Comparison of ENCODE assay signal across 24 cellular contexts in the genomic region with DNA sequence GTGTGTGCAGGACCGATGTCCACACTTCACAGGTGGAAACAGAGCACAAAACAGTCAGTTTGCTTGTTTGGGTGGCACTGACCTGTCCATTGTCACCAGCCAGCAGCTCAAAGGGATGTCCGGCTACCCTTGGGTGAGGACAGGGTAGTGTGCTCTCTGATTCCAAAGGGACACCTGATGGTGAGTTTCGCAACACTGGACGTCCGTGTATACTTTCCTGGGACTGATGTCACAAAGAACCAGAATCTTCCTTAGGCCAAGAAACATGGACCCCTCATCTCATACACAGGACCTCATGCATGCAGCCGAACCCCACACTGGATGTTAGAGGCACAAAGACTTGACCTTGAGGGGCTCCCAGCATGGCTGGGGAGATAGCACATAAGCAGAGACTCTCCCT. TPM values are rescaled to one million over a fixed set of nuclear protein-coding genes. Genes with fewer than 3 reads are reported as not detected.
DNase-seq lines count a peak whose midpoint lies in the region; ATAC-seq, FAIRE-seq and TF ChIP-seq lines count a peak whose summit lies in the region.
"Had no signal": no experiment of that assay in that cellular context is flagged by ENCODE, and none has a peak within 500 bp of the region (broad histone marks: within the 10 kb centered on the region; RNA-seq: fewer than 3 reads in every experiment).

No MANE protein-coding gene starts in this region.

- no peak overlapping the region for H3K23ac ChIP-seq in IMR-90 (ENCODE audit: low read depth, low read length)

- H3K9me1 ChIP-seq in IMR-90 (ENCODE audit: insufficient read depth, low read length) = no peaks in the 10 kb centered on the region

- no peaks in the 10 kb centered on the region for H3K36me3 Mint-ChIP-seq in CD14-positive monocyte
- H3K36me3 Mint-ChIP-seq: CD4-positive, CD25-positive, alpha-beta regulatory T cell had no signal

- no peak overlapping the region for H3K4ac ChIP-seq in IMR-90 (ENCODE audit: low read depth, low read length)

- no peak overlapping the region for H3K4me2 ChIP-seq in A549
- H3K4me2 ChIP-seq in IMR-90 (ENCODE audit: low read depth, low read length) = no peak overlapping the region
- no peak overlapping the region for H3K4me2 ChIP-seq in HepG2 (ENCODE audit: low read depth, low read length)

- DNase-seq in A549 (ENCODE audit: low read depth in 1 of 2, low spot score in 1 of 2) (no peak), IMR-90 (no peak), HepG2 (ENCODE audit: low spot score) (peak; percentile 38), SW480 (ENCODE audit: low spot score) (no peak), CD14-positive monocyte (ENCODE audit: low spot score) (no peak)
- DNase-seq: ACHN; AML-193; BE2C; C1 segment of cervical spinal cord; Caco-2; CD4-positive, CD25-positive, alpha-beta regulatory T cell; CD8-positive, alpha-beta T cell; DMS153; DND-41; GM23248; H7; HCEC 1CT had no signal

- CTCF ChIA-PET in A549 (lab: Yijun Ruan, JAX) = interaction anchor here (2.2 to 3.6 kb wide), 3 partner anchors 18 to 24 kb away, joined by 6 to 28 read pairs (median 19); a partner anchor contains a TSS
- CTCF ChIA-PET in IMR-90 (lab: Yijun Ruan, JAX) = no interaction called here
- CTCF ChIA-PET in HepG2 (lab: Yijun Ruan, JAX; ENCODE audit: low intra/inter-chr PET ratio, low total read pairs) = no interaction called here

- H4K91ac ChIP-seq in IMR-90 (ENCODE audit: insufficient read depth, low read depth, low read length) = no peak overlapping the region

- 86% methylated on average over 6 of the region's 6 CpGs for WGBS in A549 (ENCODE audit: missing lambda C conversion rate)
- WGBS in IMR-90 (ENCODE audit: extremely low coverage in 2 of 2, insufficient read length in 1 of 2), 2 experiments = no CpG with 5 or more reads among the region's 6 CpGs
- 60% methylated on average over 1 of the region's 6 CpGs for WGBS in HepG2 (ENCODE audit: low lambda C conversion rate)

- peaks cover 31% of the 10 kb centered on the region for H3K4me1 Mint-ChIP-seq in CD14-positive monocyte
- H3K4me1 Mint-ChIP-seq: CD4-positive, CD25-positive, alpha-beta regulatory T cell had no signal

- no peak overlapping the region for H3K4me3 ChIP-seq in A549
- H3K4me3 ChIP-seq in IMR-90 (ENCODE audit: insufficient read depth, low read depth, low read length) = no peak overlapping the region
- H3K4me3 ChIP-seq in HepG2 (replicated peaks in 1 of 3; ENCODE audit: insufficient read depth in 1 of 3, low read depth in 2 of 3, low read length in 3 of 3) = no peak overlapping the region
- H3K4me3 ChIP-seq: GM12878, GM23248 had no signal

- H3K36me3 ChIP-seq in IMR-90 (ENCODE audit: control insufficient read depth, insufficient read depth, low read length) (no peaks in the 10 kb centered on the region), HepG2 (replicated peaks in 1 of 2; ENCODE audit: control insufficient read depth in 1 of 2, insufficient read depth in 2 of 2, low read length in 2 of 2) (no peaks in the 10 kb centered on the region)
- H3K36me3 ChIP-seq: BE2C had no signal

- TF ChIP-seq RAD21 in A549 (conservative IDR thresholded peaks at IDR 0.05 in 1 of 2, IDR thresholded peaks at IDR 0.05 in 1 of 2) = no peak
- TF ChIP-seq RAD21 in IMR-90 (IDR thresholded peaks at IDR 0.05; ENCODE audit: low read length) = no peak
- TF ChIP-seq RAD21 in HepG2 (CRISPR knock-in tag; IDR thresholded peaks at IDR 0.05) = no peak

- no peak for FAIRE-seq in A549 (lab: Jason Lieb, UNC)
- FAIRE-seq in HepG2 (lab: Jason Lieb, UNC) = peak; percentile 23
- FAIRE-seq: A204.1, G401.6, GM12878, GM19239, H1 had no signal

- BruUV-seq in IMR-90 (replicated peaks; lab: Mats Ljungman, UMichigan) (no TSS peak), HepG2 (replicated peaks; lab: Mats Ljungman, UMichigan) (no TSS peak)

- no peak overlapping the region for H4K5ac ChIP-seq in IMR-90 (ENCODE audit: low read depth, low read length)

- H2AFZ ChIP-seq in IMR-90 (replicated peaks; ENCODE audit: low read length, poor library complexity) (no peak overlapping the region), HepG2 (ENCODE audit: low read length) (no peak overlapping the region)
- H2AFZ ChIP-seq: GM23248 had no signal

- no peak overlapping the region for H2AK9ac ChIP-seq in IMR-90 (replicated peaks; ENCODE audit: low read depth, low read length, poor library complexity)

- H3K4me3 Mint-ChIP-seq in CD14-positive monocyte = no peak overlapping the region
- H3K4me3 Mint-ChIP-seq: CD4-positive, CD25-positive, alpha-beta regulatory T cell; CD8-positive, alpha-beta T cell had no signal

- TF ChIP-seq POLR2A in A549 (IDR thresholded peaks at IDR 0.05; ENCODE audit: low read length) = no peak
- no peak for TF ChIP-seq POLR2A in IMR-90 (IDR thresholded peaks at IDR 0.05; ENCODE audit: low read depth, low read length)
- no peak for TF ChIP-seq POLR2A in HepG2 (IDR thresholded peaks at IDR 0.05; ENCODE audit: insufficient read depth in 1 of 2, low read depth in 2 of 2, low read length in 2 of 2)

- no peak overlapping the region for H3K9ac ChIP-seq in IMR-90 (ENCODE audit: low read depth, low read length)
- no peak overlapping the region for H3K9ac ChIP-seq in HepG2 (ENCODE audit: insufficient read depth, low read depth, low read length)
- H3K9ac ChIP-seq: GM23248 had no signal

- no peaks in the 10 kb centered on the region for H3K9me3 Mint-ChIP-seq in CD14-positive monocyte
- H3K9me3 Mint-ChIP-seq: CD8-positive, alpha-beta T cell had no signal

- dilution Hi-C loops in IMR-90 (cut with HindIII; ENCODE audit: low sequenced_read_pairs, unreplicated experiment) = no loop called here

- POLR2A ChIA-PET in A549 (lab: Yijun Ruan, JAX) = no interaction called here
- POLR2A ChIA-PET in IMR-90 (lab: Charles Lee; ENCODE audit: unreplicated experiment) = no interaction called here
- POLR2A ChIA-PET in HepG2 (lab: Yijun Ruan, JAX) = no interaction called here

- no peak overlapping the region for H2BK5ac ChIP-seq in IMR-90 (ENCODE audit: low read depth, low read length, poor library complexity, severe bottlenecking)

- no peak overlapping the region for H3K56ac ChIP-seq in IMR-90 (ENCODE audit: extremely low read depth, insufficient read depth, low read length)

- no peak overlapping the region for H3K18ac ChIP-seq in IMR-90 (ENCODE audit: low read depth, low read length)

- H3K79me2 ChIP-seq in HepG2 (ENCODE audit: insufficient read depth, low read length) = no peaks in the 10 kb centered on the region

- no peak overlapping the region for H2BK15ac ChIP-seq in IMR-90 (ENCODE audit: low read depth, low read length)

- H4K20me1 ChIP-seq in IMR-90 (ENCODE audit: insufficient read depth, low read length) (no peaks in the 10 kb centered on the region), HepG2 (ENCODE audit: insufficient read depth, low read length) (no peaks in the 10 kb centered on the region)

- TF ChIP-seq EP300 in A549 (IDR thresholded peaks at IDR 0.05) (no peak), HepG2 (IDR thresholded peaks at IDR 0.05; ENCODE audit: low read depth in 2 of 2, low read length in 2 of 2) (no peak), HepG2 (CRISPR knock-in tag; IDR thresholded peaks at IDR 0.05; ENCODE audit: borderline replicate concordance) (no peak; the same call in 1 of the 2 replicates)

- H3K27ac Mint-ChIP-seq in CD14-positive monocyte = no peak overlapping the region
- H3K27ac Mint-ChIP-seq: CD8-positive, alpha-beta T cell had no signal

- H3K27me3 Mint-ChIP-seq in CD14-positive monocyte (ENCODE audit: low read depth in 3 of 3) = peaks cover 0 to 30% (median 16%) of the 10 kb centered on the region in 3 donors

- no peaks in the 10 kb centered on the region for H3K79me1 ChIP-seq in IMR-90 (ENCODE audit: low read depth in 1 of 2, low read length in 2 of 2)

- H2BK120ac ChIP-seq in IMR-90 (ENCODE audit: low read depth, low read length) = no peak overlapping the region

- ATAC-seq in A549 = no peak
- ATAC-seq in IMR-90 (ENCODE audit: low read depth) = no peak
- ATAC-seq in HepG2 = peak; percentile 14; the same call in 2 of the 3 replicates
- ATAC-seq in HG03025 (IDR thresholded peaks at IDR 0.05; ENCODE audit: low FRiP score, unreplicated experiment) = no peak
- ATAC-seq: CD8-positive, alpha-beta T cell; GM12878 had no signal

- H3K27me3 ChIP-seq in IMR-90 (ENCODE audit: control insufficient read depth, insufficient read depth, low read length) (peaks cover 1% of the 10 kb centered on the region; the same call in 1 of the 2 replicates), HepG2 (ENCODE audit: control insufficient read depth in 1 of 2, insufficient read depth in 2 of 2, low read length in 2 of 2) (no peaks in the 10 kb centered on the region)
- H3K27me3 ChIP-seq: BE2C had no signal

- in situ Hi-C loops in IMR-90 (cut with MboI; ENCODE audit: low sequenced_read_pairs) (no loop called here), HepG2 (cut with HindIII; ENCODE audit: extremely low pct_ligation_motif_present, low pct_unique_long_range_greater_than_20kb) (no loop called here)

- TF ChIP-seq CTCF in A549 (IDR thresholded peaks at IDR 0.05) = no peak
- no peak for TF ChIP-seq CTCF in IMR-90 (conservative IDR thresholded peaks at IDR 0.05; ENCODE audit: low read depth, low read length)
- no peak for TF ChIP-seq CTCF in HepG2 (CRISPR knock-in tag; IDR thresholded peaks at IDR 0.05)
- TF ChIP-seq CTCF in CD14-positive monocyte (IDR thresholded peaks at IDR 0.05) = no peak

- no peak overlapping the region for H4K8ac ChIP-seq in IMR-90 (ENCODE audit: low read depth in 2 of 2, low read length in 2 of 2)

- H3K4me1 ChIP-seq in A549 = peaks cover 91% of the 10 kb centered on the region
- H3K4me1 ChIP-seq in IMR-90 (ENCODE audit: control insufficient read depth, insufficient read depth, low read length) = no peaks in the 10 kb centered on the region
- H3K4me1 ChIP-seq in HepG2 (ENCODE audit: insufficient read depth, low read length) = peaks cover 98% of the 10 kb centered on the region
- H3K4me1 ChIP-seq: Caco-2 had no signal

- H3K27ac ChIP-seq in A549 = peak overlapping the region; percentile 97 to 99
- H3K27ac ChIP-seq in IMR-90 (ENCODE audit: insufficient read depth, low read length) = no peak overlapping the region
- peak overlapping the region; percentile 23 for H3K27ac ChIP-seq in HepG2 (ENCODE audit: extremely low read length, insufficient read depth, low read length)
- H3K27ac ChIP-seq: 22Rv1, GM23248 had no signal

- H2AK5ac ChIP-seq in IMR-90 (ENCODE audit: low read depth, low read length) = no peak overlapping the region

- no peak overlapping the region for H2BK20ac ChIP-seq in IMR-90 (ENCODE audit: low read depth, low read length)

- no peak overlapping the region for H3K14ac ChIP-seq in IMR-90 (replicated peaks; ENCODE audit: low read depth, low read length)

- H3K9me3 ChIP-seq in A549 = no peaks in the 10 kb centered on the region
- H3K9me3 ChIP-seq in IMR-90 (ENCODE audit: control insufficient read depth, insufficient read depth, low read length) = no peaks in the 10 kb centered on the region
- no peaks in the 10 kb centered on the region for H3K9me3 ChIP-seq in HepG2 (ENCODE audit: low read length)
- H3K9me3 ChIP-seq: BE2C, Caco-2 had no signal

- intact Hi-C loops in IMR-90 (cut with micrococcal nuclease) (no loop called here), HepG2 (cut with micrococcal nuclease; ENCODE audit: unreplicated experiment) (no loop called here), CD14-positive monocyte (cut with micrococcal nuclease) (no loop called here)

RNA-seq across cellular contexts. Expression of a gene that starts 22.2 kb away (rescaled TPM):
- polyA plus RNA-seq in A549 (2011; rRNA removed) (365 and 415 TPM in 2 replicates), A549 (2017; fragmentation: RNase III; extraction: RNeasy Plus Mini Kit Qiagen cat#74134 plus additional on column Dnase treatment) (360 to 395 TPM (median 360 TPM) in 3 replicates), IMR-90 (2012; rRNA removed) (not detected in 2 replicates), HepG2 (2011; rRNA removed) (8.3 and 15.9 TPM in 2 replicates), CD14-positive monocyte (not detected)
- polyA plus RNA-seq in A549 (2012; cell fraction: cytosol; rRNA removed) = 262 and 269 TPM in 2 replicates
- 257 and 259 TPM in 2 replicates for polyA plus RNA-seq in A549 (2012; cell fraction: nucleus; rRNA removed)
- polyA minus RNA-seq in A549 (2011; rRNA and poly(A)+ RNA removed) = 372 and 391 TPM in 2 replicates
- total RNA-seq in IMR-90 (2012; rRNA removed) (not detected in 2 replicates), HepG2 (2016; rRNA removed; fragmentation: Illumina TruSeq; extraction: Trizol) (76.7 and 78.2 TPM in 2 replicates)
- not detected in 2 replicates for polyA plus RNA-seq in IMR-90 (2012; cell fraction: cytosol; rRNA removed)
- polyA plus RNA-seq in IMR-90 (2012; cell fraction: nucleus; rRNA removed; ENCODE audit: low replicate concordance) = not detected in 2 replicates
- total RNA-seq in HepG2 (2016; cell fraction: cytosol; rRNA removed; fragmentation: Illumina TruSeq; extraction: Trizol; ENCODE audit: low read depth) = 5.2 and 5.6 TPM in 2 replicates
- total RNA-seq in HepG2 (2016; cell fraction: insoluble cytoplasmic fraction; rRNA removed; fragmentation: Illumina TruSeq; extraction: Trizol) = 71.9 and 77.2 TPM in 2 replicates
- total RNA-seq in HepG2 (2016; cell fraction: membrane; rRNA removed; fragmentation: Illumina TruSeq; extraction: Trizol) = 30.7 and 32.7 TPM in 2 replicates
- total RNA-seq in HepG2 (2016; cell fraction: nucleus; rRNA removed; fragmentation: Illumina TruSeq; extraction: Trizol) = 36.3 and 39.1 TPM in 2 replicates
- polyA plus RNA-seq in HepG2 (2011; cell fraction: cytosol; rRNA removed) = 7.9 and 22.0 TPM in 2 replicates
- polyA plus RNA-seq in HepG2 (2011; cell fraction: nucleus; rRNA removed) = 10.3 and 30.4 TPM in 2 replicates
- polyA plus RNA-seq in HepG2 (2012) = 15.3 and 18.2 TPM in 2 replicates
- 3.4 and 4.4 TPM in 2 replicates for polyA plus RNA-seq in HepG2 (2016; cell fraction: cytosol; fragmentation: Illumina TruSeq; extraction: Trizol; ENCODE audit: low read depth)
- polyA plus RNA-seq in HepG2 (2016; cell fraction: insoluble cytoplasmic fraction; fragmentation: Illumina TruSeq; extraction: Trizol; ENCODE audit: low read depth) = 78.3 and 86.6 TPM in 2 replicates
- polyA plus RNA-seq in HepG2 (2016; cell fraction: membrane; fragmentation: Illumina TruSeq; extraction: Trizol; ENCODE audit: low read depth) = 24.2 and 24.8 TPM in 2 replicates
- polyA plus RNA-seq in HepG2 (2016; cell fraction: nucleus; fragmentation: Illumina TruSeq; extraction: Trizol; ENCODE audit: insufficient read depth, low read depth) = 69.9 and 75.7 TPM in 2 replicates
- 27.3 TPM in 1 of 2 replicates, not detected in the other for polyA minus RNA-seq in HepG2 (2011; rRNA and poly(A)+ RNA removed; ENCODE audit: low replicate concordance)
- 4.8 and 16.6 TPM in 2 replicates for polyA minus RNA-seq in HepG2 (2011; cell fraction: cytosol; rRNA and poly(A)+ RNA removed)
- 4.5 and 6.4 TPM in 2 replicates for polyA minus RNA-seq in HepG2 (2011; cell fraction: nucleus; rRNA and poly(A)+ RNA removed)
- total RNA-seq: Caco-2; CD4-positive, CD25-positive, alpha-beta regulatory T cell; CD8-positive, alpha-beta T cell; GM23248 had no signal
- polyA plus RNA-seq: GM23248 had no signal
